In genomic region chr9:113495555-113495954, GRCh38 we compare ENCODE assay signal across 29 cellular contexts.
"Had no signal": no experiment of that assay in that cellular context is flagged by ENCODE, and none has a peak within 500 bp of the region (broad histone marks: within the 10 kb centered on the region; RNA-seq: fewer than 3 reads in every experiment).

No MANE protein-coding gene starts in this region.

- H3K27me3 ChIP-seq: brain microvascular endothelial cell, esophagus muscularis mucosa, gastrocnemius medialis, heart left ventricle had no signal

- H3K27ac ChIP-seq: brain microvascular endothelial cell, esophagus muscularis mucosa, foreskin keratinocyte, gastrocnemius medialis, heart left ventricle had no signal

- ATAC-seq: activated naive CD4-positive, alpha-beta T cell treated with anti-CD3 and anti-CD28 coated beads, Interleukin-2, amount 50 U/mL, for 72 hours; activated T-cell treated with anti-CD3 and anti-CD28 coated beads, Interleukin-2, amount 50 U/mL, for 72 hours; effector memory CD8-positive, alpha-beta T cell; foreskin keratinocyte; gastrocnemius medialis; heart left ventricle; WTC11 had no signal

- DNase-seq: activated CD4-positive, alpha-beta memory T cell treated with anti-CD3 and anti-CD28 coated beads, Interleukin-2, amount 10 ng/mL, durations not matched to agents 7 days and 5 days; activated CD4-positive, alpha-beta T cell treated with anti-CD3 and anti-CD28 coated beads for 1 hour; activated CD4-positive, alpha-beta T cell treated with anti-CD3 and anti-CD28 coated beads for 4 hours; activated CD4-positive, alpha-beta T cell treated with anti-CD3 and anti-CD28 coated beads, Interleukin-2, amount 10 ng/mL, durations not matched to agents 7 days and 5 days; activated CD4-positive, alpha-beta T cell treated with anti-CD3 and anti-CD28 coated beads, Interleukin-2, amount 50 U/mL, for 4 hours; activated CD8-positive, alpha-beta memory T cell treated with anti-CD3 and anti-CD28 coated beads, Interleukin-2, amount 50 U/mL, for 48 hours; activated gamma-delta T cell; activated naive CD4-positive, alpha-beta T cell; activated naive CD8-positive, alpha-beta T cell treated with anti-CD3 and anti-CD28 coated beads, Interleukin-2, amount 10 ng/mL, durations not matched to agents 7 days and 5 days; activated T-cell treated with anti-CD3 and anti-CD28 coated beads for 4 hours; activated T-cell treated with anti-CD3 and anti-CD28 coated beads, Interleukin-2, amount 50 U/mL, for 24 hours; activated T-cell treated with anti-CD3 and anti-CD28 coated beads, Interleukin-2, amount 50 U/mL, for 72 hours; brain microvascular endothelial cell; cortex of kidney; dermis blood vessel endothelial cell; effector CD4-positive, alpha-beta T cell; effector memory CD8-positive, alpha-beta T cell; erythroblast; foreskin keratinocyte; gastrocnemius medialis; glutamatergic neuron; heart left ventricle; T-helper 2 cell had no signal

- FAIRE-seq: astrocyte, bronchial epithelial cell, colon had no signal

- H3K36me3 ChIP-seq: brain microvascular endothelial cell, gastrocnemius medialis had no signal

- H3K4me3 ChIP-seq: esophagus muscularis mucosa, gastrocnemius medialis, heart left ventricle had no signal

- H3K9me3 ChIP-seq: esophagus muscularis mucosa, gastrocnemius medialis, heart left ventricle had no signal

- H3K4me1 ChIP-seq: foreskin keratinocyte had no signal
